ENCODE assay signal across 7 cellular contexts in genomic region chr1:93715529-93716126, GRCh38. TPM values are rescaled to one million over a fixed set of nuclear protein-coding genes. Genes with fewer than 3 reads are reported as not detected.
DNase-seq lines count a peak whose midpoint lies in the region; ATAC-seq lines count a peak whose summit lies in the region.

No MANE protein-coding gene starts in this region.

- H3K4me1 Mint-ChIP-seq in immature natural killer cell = peaks cover 8 to 26% of the 10 kb centered on the region in 2 donors

- DNase-seq in NCI-H82 (lab: John Stamatoyannopoulos, UW) (peak; percentile 75), Right ventricle myocardium inferior (ENCODE audit: missing footprints) (no peak), immature natural killer cell (no peak)
- no peak for DNase-seq in effector CD8-positive, alpha-beta T cell (lab: John Stamatoyannopoulos, UW)

- peaks cover 0 to 7% (median 4%) of the 10 kb centered on the region in 3 donors for H3K36me3 Mint-ChIP-seq in immature natural killer cell

- ATAC-seq in GM18868 (IDR thresholded peaks at IDR 0.05; ENCODE audit: unreplicated experiment) (peak; percentile 62), HG02623 (IDR thresholded peaks at IDR 0.05; ENCODE audit: unreplicated experiment) (peak; percentile 47), Right ventricle myocardium inferior (peak; percentile 84), GM21737 (IDR thresholded peaks at IDR 0.05; ENCODE audit: unreplicated experiment) (no peak)

- H3K27me3 Mint-ChIP-seq in immature natural killer cell (ENCODE audit: low read depth in 3 of 3) = peaks cover 0 to 4% (median 2%) of the 10 kb centered on the region in 3 donors

- H3K27ac Mint-ChIP-seq in immature natural killer cell = no peak overlapping the region

- intact Hi-C loops in Right ventricle myocardium inferior (cut with DNase I) = no loop called here

- no peak overlapping the region for H3K4me3 Mint-ChIP-seq in immature natural killer cell

- peaks cover 0 to 4% (median 0%) of the 10 kb centered on the region in 6 donors for H3K9me3 Mint-ChIP-seq in immature natural killer cell

RNA-seq across cellular contexts. Expression of gene BCAR3, which starts 34.0 kb away (rescaled TPM):
- total RNA-seq in Right ventricle myocardium inferior = 17.8 TPM
- polyA plus RNA-seq in immature natural killer cell = under 1 TPM in 2 of 3 donors, not detected in 1; 0.27 to 0.43 TPM
